29 cellular contexts compared by ENCODE assay signal in genomic region chr12:83183132-83183531, GRCh38.
"Had no signal": no experiment of that assay in that cellular context is flagged by ENCODE, and none has a peak within 500 bp of the region (broad histone marks: within the 10 kb centered on the region; RNA-seq: fewer than 3 reads in every experiment).

No MANE protein-coding gene starts in this region.

- DNase-seq: activated CD4-positive, alpha-beta memory T cell treated with anti-CD3 and anti-CD28 coated beads, Interleukin-2, amount 10 ng/mL, durations not matched to agents 7 days and 5 days; activated CD4-positive, alpha-beta T cell treated with anti-CD3 and anti-CD28 coated beads for 1 hour; activated CD4-positive, alpha-beta T cell treated with anti-CD3 and anti-CD28 coated beads for 36 hours; activated CD4-positive, alpha-beta T cell treated with anti-CD3 and anti-CD28 coated beads for 48 hours; activated CD4-positive, alpha-beta T cell treated with anti-CD3 and anti-CD28 coated beads, Interleukin-2, amount 10 ng/mL, durations not matched to agents 7 days and 5 days; activated CD4-positive, alpha-beta T cell treated with anti-CD3 and anti-CD28 coated beads, Interleukin-2, amount 50 U/mL, for 48 hours; activated CD4-positive, CD25-positive, alpha-beta regulatory T cell; activated CD8-positive, alpha-beta memory T cell treated with anti-CD3 and anti-CD28 coated beads for 24 hours; activated CD8-positive, alpha-beta memory T cell treated with anti-CD3 and anti-CD28 coated beads, Interleukin-2, amount 10 ng/mL, durations not matched to agents 7 days and 5 days; activated CD8-positive, alpha-beta memory T cell treated with anti-CD3 and anti-CD28 coated beads, Interleukin-2, amount 50 U/mL, for 48 hours; activated CD8-positive, alpha-beta T cell treated with anti-CD3 and anti-CD28 coated beads, Interleukin-2, amount 10 ng/mL, durations not matched to agents 7 days and 5 days; activated effector memory CD4-positive, alpha-beta T cell treated with Interleukin-2 at 50 U/mL for 16 hours; activated gamma-delta T cell; activated naive CD4-positive, alpha-beta T cell treated with anti-CD3 and anti-CD28 coated beads, Interleukin-2, amount 10 ng/mL, durations not matched to agents 7 days and 5 days; activated naive CD4-positive, alpha-beta T cell treated with Interleukin-2 at 50 U/mL for 16 hours; activated naive CD8-positive, alpha-beta T cell treated with anti-CD3 and anti-CD28 coated beads, Interleukin-2, amount 10 ng/mL, durations not matched to agents 7 days and 5 days; activated naive CD8-positive, alpha-beta T cell treated with anti-CD3 and anti-CD28 coated beads, Interleukin-2, amount 50 U/mL, for 24 hours; activated T-cell treated with anti-CD3 and anti-CD28 coated beads, Interleukin-2, amount 50 U/mL, for 24 hours; activated T-cell treated with anti-CD3 and anti-CD28 coated beads, Interleukin-2, amount 50 U/mL, for 48 hours; amygdala; anterior cingulate cortex; caudate nucleus; cerebellar nuclear complex; T-helper 1 cell; T-helper 2 cell; T-helper 9 cell; WERI-Rb-1 had no signal

- ATAC-seq: activated CD4-positive, alpha-beta T cell treated with anti-CD3 and anti-CD28 coated beads for 36 hours; activated CD4-positive, CD25-positive, alpha-beta regulatory T cell treated with anti-CD3 and anti-CD28 coated beads, Interleukin-2, amount 50 U/mL, for 24 hours; activated CD8-positive, alpha-beta memory T cell treated with anti-CD3 and anti-CD28 coated beads, Interleukin-2, amount 10 ng/mL, durations not matched to agents 7 days and 5 days; activated CD8-positive, alpha-beta T cell treated with anti-CD3 and anti-CD28 coated beads, Interleukin-2, amount 10 ng/mL, durations not matched to agents 7 days and 5 days; activated naive CD8-positive, alpha-beta T cell treated with anti-CD3 and anti-CD28 coated beads, Interleukin-2, amount 50 U/mL, for 24 hours; WTC11 had no signal
